Comparison of ENCODE assay signal across 8 cellular contexts in the genomic region with DNA sequence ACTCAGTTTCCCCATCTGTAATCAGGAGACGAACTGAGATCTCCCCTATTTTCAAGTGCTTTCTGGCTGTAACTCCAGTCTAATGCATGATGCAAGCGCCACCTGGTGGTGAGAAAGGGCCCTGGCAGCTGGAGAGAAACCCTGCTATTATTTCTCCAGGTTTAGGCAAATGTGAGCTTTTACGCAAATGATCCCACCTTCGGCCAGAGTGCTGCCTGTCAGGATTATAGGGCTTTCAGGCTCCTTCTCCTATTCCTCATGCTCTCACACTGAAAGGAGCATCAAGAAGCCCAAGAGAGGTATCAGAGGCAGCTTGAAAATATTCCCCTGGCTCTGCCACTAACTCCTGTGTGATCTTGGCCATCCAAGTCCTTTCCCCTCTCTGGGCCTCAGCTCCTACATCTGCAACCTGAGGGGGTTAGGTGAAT.
A peak's percentile ranks its signal among the peaks of the same experiment; 100 is the strongest.
DNase-seq lines count a peak whose midpoint lies in the region; ATAC-seq and TF ChIP-seq lines count a peak whose summit lies in the region.

No MANE protein-coding gene starts in this region.

- H3K9me3 Mint-ChIP-seq in activated CD4-positive, alpha-beta T cell treated with anti-CD3 and anti-CD28 coated beads, Interleukin-2, amount 10 ng/mL, durations not matched to agents 24 days and 14 days = no peaks in the 10 kb centered on the region

- no peak overlapping the region for H3K4me3 Mint-ChIP-seq in activated CD4-positive, alpha-beta T cell treated with anti-CD3 and anti-CD28 coated beads, Interleukin-2, amount 10 ng/mL, durations not matched to agents 24 days and 14 days

- DNase-seq in NCI-H2227 treated with DMSO at 0.1 percent for 48 hours (lab: John Stamatoyannopoulos, UW) = peak; percentile 46
- DNase-seq in activated CD4-positive, alpha-beta T cell treated with anti-CD3 and anti-CD28 coated beads, Interleukin-2, amount 10 ng/mL, durations not matched to agents 24 days and 14 days = peak; percentile 89
- DNase-seq in coronary artery (ENCODE audit: low spot score) = no peak
- peak; percentile 66 to 93 for DNase-seq in lower leg skin (ENCODE audit: low spot score in 2 of 2)
- DNase-seq in stimulated activated CD4-positive, alpha-beta T cell treated with anti-CD3 and anti-CD28 coated beads, TNF-alpha, amount 100 ng/mL, for 24 hours (ENCODE audit: low read depth in 3 of 3) = peak; percentile 44 to 65 (median 61)

- no peaks in the 10 kb centered on the region for H3K36me3 Mint-ChIP-seq in activated CD4-positive, alpha-beta T cell treated with anti-CD3 and anti-CD28 coated beads, Interleukin-2, amount 10 ng/mL, durations not matched to agents 24 days and 14 days (ENCODE audit: low read depth)

- ATAC-seq in GM18858 (IDR thresholded peaks at IDR 0.05; ENCODE audit: unreplicated experiment) = no peak

- H3K4me3 ChIP-seq in coronary artery = no peak overlapping the region
- no peak overlapping the region for H3K4me3 ChIP-seq in lower leg skin (ENCODE audit: low read depth, poor library complexity, severe bottlenecking)

- H3K27me3 Mint-ChIP-seq in activated CD4-positive, alpha-beta T cell treated with anti-CD3 and anti-CD28 coated beads, Interleukin-2, amount 10 ng/mL, durations not matched to agents 24 days and 14 days = peaks cover 5% of the 10 kb centered on the region

- WGBS in lower leg skin, 2 donors = 0 to 3% methylated on average over 4 of the region's 4 CpGs

- H3K27ac ChIP-seq in 22Rv1 (no peak overlapping the region), coronary artery (no peak overlapping the region)

- H3K27ac Mint-ChIP-seq in activated CD4-positive, alpha-beta T cell treated with anti-CD3 and anti-CD28 coated beads, Interleukin-2, amount 10 ng/mL, durations not matched to agents 24 days and 14 days = no peak overlapping the region

- intact Hi-C loops in activated CD4-positive, alpha-beta T cell treated with anti-CD3 and anti-CD28 coated beads, Interleukin-2, amount 10 ng/mL, durations not matched to agents 24 days and 14 days (cut with micrococcal nuclease) = loop anchor here (1.0 to 2.0 kb wide), 2 partner anchors 156 to 276 kb away; no protein-coding TSS in a partner anchor
- intact Hi-C loops in lower leg skin (cut with DNase I; ENCODE audit: low total_unique reads) = loop anchor here (5.0 kb wide), 2 partner anchors 157 to 272 kb away; no protein-coding TSS in a partner anchor

- no peaks in the 10 kb centered on the region for H3K4me1 Mint-ChIP-seq in activated CD4-positive, alpha-beta T cell treated with anti-CD3 and anti-CD28 coated beads, Interleukin-2, amount 10 ng/mL, durations not matched to agents 24 days and 14 days

- no peak for TF ChIP-seq POLR2A in lower leg skin (IDR thresholded peaks at IDR 0.05)

- TF ChIP-seq CTCF in 22Rv1 (IDR thresholded peaks at IDR 0.05) (peak; percentile 92), GM12874 (IDR thresholded peaks at IDR 0.05; ENCODE audit: insufficient read depth, low read depth, low read length) (peak; percentile 87), coronary artery (IDR thresholded peaks at IDR 0.05) (peak; percentile 95), lower leg skin (IDR thresholded peaks at IDR 0.05) (peak in 1 of 3 donors; percentile 48)
